ENCODE assay signal across 25 cellular contexts in genomic region chr14:92035890-92036289, GRCh38. TPM values are rescaled to one million over a fixed set of nuclear protein-coding genes. Genes with fewer than 3 reads are reported as not detected.
A peak's percentile ranks its signal among the peaks of the same experiment; 100 is the strongest.
DNase-seq lines count a peak whose midpoint lies in the region; ATAC-seq and TF ChIP-seq lines count a peak whose summit lies in the region.
"Had no signal": no experiment of that assay in that cellular context is flagged by ENCODE, and none has a peak within 500 bp of the region (broad histone marks: within the 10 kb centered on the region; RNA-seq: fewer than 3 reads in every experiment).

No MANE protein-coding gene starts in this region.

- H3K27ac ChIP-seq in PC-3 (ENCODE audit: low read length) = no peak overlapping the region
- H3K27ac ChIP-seq in osteoblast (ENCODE audit: low read depth, low read length) = no peak overlapping the region
- H3K27ac ChIP-seq: neutrophil, SJCRH30 had no signal

- H3K9me3 ChIP-seq in PC-3 (ENCODE audit: low read length) (no peaks in the 10 kb centered on the region), osteoblast (ENCODE audit: low read depth, low read length) (no peaks in the 10 kb centered on the region)
- H3K9me3 ChIP-seq: neutrophil, SJCRH30 had no signal

- H2AFZ ChIP-seq in PC-3 (ENCODE audit: low read length) = no peak overlapping the region
- no peak overlapping the region for H2AFZ ChIP-seq in osteoblast (ENCODE audit: low read length)

- no peak for ATAC-seq in PC-3
- ATAC-seq in left cardiac atrium = no peak
- ATAC-seq: activated naive CD4-positive, alpha-beta T cell treated with anti-CD3 and anti-CD28 coated beads, Interleukin-2, amount 50 U/mL, for 72 hours; activated T-helper 17 cell treated with anti-CD3 and anti-CD28 coated beads, Interleukin-2, amount 50 U/mL, for 72 hours; left lobe of liver; stimulated activated naive CD8-positive, alpha-beta T cell treated with anti-CD3 and anti-CD28 coated beads, Interleukin-15, Interleukin-2, amounts not matched to agents 100 U/mL and 50 U/mL, for 24 hours had no signal

- H4K20me1 ChIP-seq in PC-3 (ENCODE audit: low read length) = peaks cover 8% of the 10 kb centered on the region; the same call in 1 of the 2 replicates
- H4K20me1 ChIP-seq in osteoblast (ENCODE audit: insufficient read depth, low read length) = peaks cover 22% of the 10 kb centered on the region

- H3K4me3 ChIP-seq in PC-3 (ENCODE audit: low read length) (no peak overlapping the region), osteoblast (ENCODE audit: insufficient read depth, low read length) (no peak overlapping the region)
- H3K4me3 ChIP-seq: SJCRH30 had no signal

- H3K36me3 ChIP-seq in PC-3 (ENCODE audit: low read depth, low read length) (no peaks in the 10 kb centered on the region), osteoblast (ENCODE audit: insufficient read depth, low read length) (peaks cover 19% of the 10 kb centered on the region)

- peaks cover 61% of the 10 kb centered on the region for H3K79me2 ChIP-seq in PC-3 (ENCODE audit: low read length)
- H3K79me2 ChIP-seq in osteoblast (ENCODE audit: insufficient read depth, low read length) = peaks cover 64% of the 10 kb centered on the region

- H3K4me1 ChIP-seq in PC-3 (ENCODE audit: insufficient read depth, low read length) = peaks cover 13% of the 10 kb centered on the region
- H3K4me1 ChIP-seq in osteoblast (ENCODE audit: insufficient read depth, low read length) = peaks cover 14% of the 10 kb centered on the region
- H3K4me1 ChIP-seq: SJCRH30 had no signal

- H3K27ac Mint-ChIP-seq in activated naive CD4-positive, alpha-beta T cell treated with anti-CD3 and anti-CD28 coated beads, Interleukin-2, amount 10 ng/mL, durations not matched to agents 7 days and 5 days = no peak overlapping the region
- H3K27ac Mint-ChIP-seq: activated CD4-positive, alpha-beta T cell treated with anti-CD3 and anti-CD28 coated beads, Interleukin-2, amount 10 ng/mL, durations not matched to agents 7 days and 5 days; activated naive CD4-positive, alpha-beta T cell treated with anti-CD3 and anti-CD28 coated beads, Interleukin-2, amount 50 U/mL, for 72 hours; activated T-helper 17 cell treated with anti-CD3 and anti-CD28 coated beads, Interleukin-2, amount 50 U/mL, for 72 hours; CD4-positive, alpha-beta T cell; memory B cell had no signal

- H3F3A ChIP-seq in PC-3 (ENCODE audit: low read length, unreplicated experiment) = no peaks in the 10 kb centered on the region

- no peaks in the 10 kb centered on the region for H3K9me3 Mint-ChIP-seq in activated naive CD4-positive, alpha-beta T cell treated with anti-CD3 and anti-CD28 coated beads, Interleukin-2, amount 10 ng/mL, durations not matched to agents 7 days and 5 days
- H3K9me3 Mint-ChIP-seq: activated CD4-positive, alpha-beta T cell treated with anti-CD3 and anti-CD28 coated beads, Interleukin-2, amount 10 ng/mL, durations not matched to agents 7 days and 5 days; activated T-helper 17 cell treated with anti-CD3 and anti-CD28 coated beads, Interleukin-2, amount 50 U/mL, for 72 hours; CD4-positive, alpha-beta T cell; central memory CD8-positive, alpha-beta T cell; immature natural killer cell; memory B cell had no signal

- H3K4me3 Mint-ChIP-seq in activated naive CD4-positive, alpha-beta T cell treated with anti-CD3 and anti-CD28 coated beads, Interleukin-2, amount 10 ng/mL, durations not matched to agents 7 days and 5 days = no peak overlapping the region
- H3K4me3 Mint-ChIP-seq: activated CD4-positive, alpha-beta T cell treated with anti-CD3 and anti-CD28 coated beads, Interleukin-2, amount 10 ng/mL, durations not matched to agents 7 days and 5 days; activated T-helper 17 cell treated with anti-CD3 and anti-CD28 coated beads, Interleukin-2, amount 50 U/mL, for 72 hours; central memory CD8-positive, alpha-beta T cell; immature natural killer cell; memory B cell had no signal

- H3K4me2 ChIP-seq in PC-3 (ENCODE audit: low read length) (peak overlapping the region; percentile 92; the same call in 1 of the 2 replicates), osteoblast (ENCODE audit: insufficient read depth, low read length) (peak overlapping the region; percentile 7)

- POLR2A ChIA-PET in PC-3 (lab: Charles Lee; ENCODE audit: unreplicated experiment) = no interaction called here

- H3K9ac ChIP-seq in PC-3 (ENCODE audit: low read length) = no peak overlapping the region

- H3K4me1 Mint-ChIP-seq in activated naive CD4-positive, alpha-beta T cell treated with anti-CD3 and anti-CD28 coated beads, Interleukin-2, amount 10 ng/mL, durations not matched to agents 7 days and 5 days = peaks cover 37% of the 10 kb centered on the region

- no peak for TF ChIP-seq CTCF in PC-3 (conservative IDR thresholded peaks at IDR 0.05; ENCODE audit: low read depth, low read length)
- no peak for TF ChIP-seq CTCF in osteoblast (IDR thresholded peaks at IDR 0.05; ENCODE audit: extremely low read depth, low read depth, low read length)

- DNase-seq in NCI-H2081 (lab: John Stamatoyannopoulos, UW) (peak; percentile 17 to 50), NCI-H2081 treated with DMSO at 0.1 percent for 48 hours (lab: John Stamatoyannopoulos, UW) (no peak), NCI-H1417 (lab: John Stamatoyannopoulos, UW) (peak; percentile 8 to 72 (median 20)), PC-3 (no peak), osteoblast (ENCODE audit: insufficient read length, low spot score, missing footprints) (no peak), left cardiac atrium (no peak), NCI-H748 treated with DMSO at 0.1 percent for 48 hours (lab: John Stamatoyannopoulos, UW) (no peak)
- no peak for DNase-seq in activated naive CD4-positive, alpha-beta T cell treated with anti-CD3 and anti-CD28 coated beads, Interleukin-2, amount 10 ng/mL, durations not matched to agents 7 days and 5 days
- DNase-seq: activated CD4-positive, alpha-beta T cell treated with anti-CD3 and anti-CD28 coated beads, Interleukin-2, amount 10 ng/mL, durations not matched to agents 7 days and 5 days; activated CD8-positive, alpha-beta memory T cell treated with anti-CD3 and anti-CD28 coated beads, Interleukin-2, amount 50 U/mL, for 4 hours; CD4-positive, alpha-beta T cell; DMS 273 treated with DMSO at 0.1 percent for 48 hours; GOT3; hypothalamus; immature natural killer cell; NCI-H1436 treated with DMSO at 0.1 percent for 48 hours; NCI-H524; SJCRH30; stimulated activated naive CD8-positive, alpha-beta T cell treated with anti-CD3 and anti-CD28 coated beads, Interleukin-15, Interleukin-2, amounts not matched to agents 100 U/mL and 50 U/mL, for 24 hours had no signal

- peaks cover 22% of the 10 kb centered on the region for H3K36me3 Mint-ChIP-seq in activated naive CD4-positive, alpha-beta T cell treated with anti-CD3 and anti-CD28 coated beads, Interleukin-2, amount 10 ng/mL, durations not matched to agents 7 days and 5 days
- H3K36me3 Mint-ChIP-seq: immature natural killer cell had no signal

- no peaks in the 10 kb centered on the region for H3K27me3 Mint-ChIP-seq in activated naive CD4-positive, alpha-beta T cell treated with anti-CD3 and anti-CD28 coated beads, Interleukin-2, amount 10 ng/mL, durations not matched to agents 7 days and 5 days
- H3K27me3 Mint-ChIP-seq: activated CD4-positive, alpha-beta T cell treated with anti-CD3 and anti-CD28 coated beads, Interleukin-2, amount 10 ng/mL, durations not matched to agents 7 days and 5 days; activated T-helper 17 cell treated with anti-CD3 and anti-CD28 coated beads, Interleukin-2, amount 50 U/mL, for 72 hours; CD4-positive, alpha-beta T cell; central memory CD8-positive, alpha-beta T cell; memory B cell had no signal

- BruUV-seq in PC-3 (replicated peaks; lab: Mats Ljungman, UMichigan) = no TSS peak

- intact Hi-C loops in PC-3 (cut with micrococcal nuclease) (no loop called here), left cardiac atrium (cut with DNase I) (no loop called here)

- H3K9me2 ChIP-seq in PC-3 (replicated peaks; ENCODE audit: low read length) = no peaks in the 10 kb centered on the region

- H3K27me3 ChIP-seq in PC-3 (ENCODE audit: low read length) = no peaks in the 10 kb centered on the region
- no peaks in the 10 kb centered on the region for H3K27me3 ChIP-seq in osteoblast (ENCODE audit: insufficient read depth, low read length)
- H3K27me3 ChIP-seq: neutrophil, SJCRH30 had no signal

- CTCF ChIA-PET in PC-3 (lab: Charles Lee) = no interaction called here
- CTCF ChIA-PET in activated naive CD4-positive, alpha-beta T cell treated with anti-CD3 and anti-CD28 coated beads, Interleukin-2, amount 10 ng/mL, durations not matched to agents 7 days and 5 days (lab: Charles Lee) = no interaction called here

RNA-seq across cellular contexts. Expression of gene TRIP11, which starts 4.0 kb away (rescaled TPM):
- total RNA-seq in PC-3 (2014; rRNA removed) (9.6 and 14.3 TPM in 2 replicates), osteoblast (38.0 and 46.9 TPM in 2 replicates), left cardiac atrium (10 to 100 TPM; 54.2 to 59.2 TPM)

Comparison
In these comparisons a context has a peak if more than half of its experiments do, and no peak if none do; other contexts are left out.
1. DNase-seq: peak in NCI-H2081 (2 of 2) and NCI-H1417 (3 of 3); none in NCI-H2081 treated with DMSO at 0.1 percent for 48 hours (single experiment), PC-3 (single experiment), osteoblast (single experiment), left cardiac atrium (single experiment), NCI-H748 treated with DMSO at 0.1 percent for 48 hours (single experiment) and activated naive CD4-positive, alpha-beta T cell treated with anti-CD3 and anti-CD28 coated beads, Interleukin-2, amount 10 ng/mL, durations not matched to agents 7 days and 5 days (single experiment).